In genomic region chr6:137415127-137415833, GRCh38 we compare ENCODE assay signal across 8 cellular contexts.
A peak's percentile ranks its signal among the peaks of the same experiment; 100 is the strongest.
DNase-seq lines count a peak whose midpoint lies in the region; ATAC-seq and TF ChIP-seq lines count a peak whose summit lies in the region.

No MANE protein-coding gene starts in this region.

- no peaks in the 10 kb centered on the region for H3K9me3 ChIP-seq in iPS-20b (ENCODE audit: insufficient read depth, low read depth, low read length)

- peak; percentile 35 for DNase-seq in AG09309 (ENCODE audit: low read depth)
- peak; percentile 12 for DNase-seq in UCSD-AML1 (lab: John Stamatoyannopoulos, UW; ENCODE audit: unreplicated experiment)
- peak; percentile 47 for DNase-seq in brain pericyte (ENCODE audit: low read depth, low spot score)
- peak; percentile 54 for DNase-seq in smooth muscle cell of the brain vasculature (ENCODE audit: low read depth, low spot score)
- no peak for DNase-seq in occipital lobe (lab: John Stamatoyannopoulos, UW)

- ATAC-seq in GM19035 (IDR thresholded peaks at IDR 0.05; ENCODE audit: unreplicated experiment) (peak; percentile 94), HG03565 (IDR thresholded peaks at IDR 0.05; ENCODE audit: unreplicated experiment) (peak; percentile 68)

- peaks cover 18% of the 10 kb centered on the region; the same call in 1 of the 2 replicates for H3K27me3 ChIP-seq in iPS-20b (ENCODE audit: insufficient read depth, low read length)

- TF ChIP-seq CTCF in AG09309 (IDR thresholded peaks at IDR 0.05; ENCODE audit: control insufficient read depth, insufficient read depth, low read depth, low read length, missing control alignments) = peak; percentile 81

- H3K36me3 ChIP-seq in iPS-20b (ENCODE audit: insufficient read depth, low read depth, low read length) = no peaks in the 10 kb centered on the region

- H3K27ac ChIP-seq in iPS-20b (ENCODE audit: low read length) = no peak overlapping the region

- H3K9ac ChIP-seq in iPS-20b (ENCODE audit: low read depth, low read length) = peak overlapping the region; percentile 55; the same call in 1 of the 2 replicates

- H3K4me1 ChIP-seq in iPS-20b (ENCODE audit: insufficient read depth, low read length) = peaks cover 20% of the 10 kb centered on the region

- H3K4me3 ChIP-seq in AG09309 (ENCODE audit: control insufficient read depth, low read depth, low read length) (peak overlapping the region; percentile 39), iPS-20b (ENCODE audit: low read length) (peak overlapping the region; percentile 61)
